ENCODE assay signal across 13 cellular contexts in genomic region chr4:138875886-138876608, GRCh38.
DNase-seq lines count a peak whose midpoint lies in the region; TF ChIP-seq lines count a peak whose summit lies in the region.
"Had no signal": no experiment of that assay in that cellular context is flagged by ENCODE, and none has a peak within 500 bp of the region (broad histone marks: within the 10 kb centered on the region; RNA-seq: fewer than 3 reads in every experiment).

No MANE protein-coding gene starts in this region.

- in situ Hi-C loops in astrocyte of the spinal cord (cut with HindIII; ENCODE audit: low sequenced_read_pairs), result no loop called here

- H3K27me3 Mint-ChIP-seq in activated CD4-positive, alpha-beta memory T cell treated with anti-CD3 and anti-CD28 coated beads, Interleukin-2, amount 10 ng/mL, durations not matched to agents 7 days and 5 days, result peaks cover 27% of the 10 kb centered on the region

- CTCF ChIA-PET in AG04450 (lab: Charles Lee), result interaction anchor here (1.0 to 1.3 kb wide), 3 partner anchors 43 to 195 kb away, joined by 3 to 4 read pairs (median 3); no protein-coding TSS in a partner anchor
- CTCF ChIA-PET in activated CD4-positive, alpha-beta memory T cell treated with anti-CD3 and anti-CD28 coated beads, Interleukin-2, amount 10 ng/mL, durations not matched to agents 7 days and 5 days (lab: Charles Lee), result no interaction called here

- no peaks in the 10 kb centered on the region; the same call in 1 of the 2 replicates for H3K9me3 ChIP-seq in AG04450 (ENCODE audit: control insufficient read depth, insufficient read depth, low read length)
- H3K9me3 ChIP-seq: transverse colon had no signal

- POLR2A ChIA-PET in AG04450 (lab: Yijun Ruan, JAX), result no interaction called here
- POLR2A ChIA-PET in activated CD4-positive, alpha-beta memory T cell treated with anti-CD3 and anti-CD28 coated beads, Interleukin-2, amount 10 ng/mL, durations not matched to agents 7 days and 5 days (lab: Charles Lee), result no interaction called here

- H3K4me1 Mint-ChIP-seq in activated CD4-positive, alpha-beta memory T cell treated with anti-CD3 and anti-CD28 coated beads, Interleukin-2, amount 10 ng/mL, durations not matched to agents 7 days and 5 days, result no peaks in the 10 kb centered on the region
- H3K4me1 Mint-ChIP-seq: activated naive CD4-positive, alpha-beta T cell treated with anti-CD3 and anti-CD28 coated beads, Interleukin-2, amount 10 ng/mL, durations not matched to agents 7 days and 5 days; B cell had no signal

- H3K27ac Mint-ChIP-seq in activated CD4-positive, alpha-beta memory T cell treated with anti-CD3 and anti-CD28 coated beads, Interleukin-2, amount 10 ng/mL, durations not matched to agents 7 days and 5 days, result no peak overlapping the region
- H3K27ac Mint-ChIP-seq: activated naive CD4-positive, alpha-beta T cell treated with anti-CD3 and anti-CD28 coated beads, Interleukin-2, amount 10 ng/mL, durations not matched to agents 7 days and 5 days; B cell had no signal

- TF ChIP-seq CTCF in AG04450 (IDR thresholded peaks at IDR 0.05; ENCODE audit: low read depth, low read length) (no peak), astrocyte of the spinal cord (IDR thresholded peaks at IDR 0.05; ENCODE audit: low read depth, low read length) (no peak)

- H3K27me3 ChIP-seq in AG04450 (ENCODE audit: control insufficient read depth, insufficient read depth, low read length), result no peaks in the 10 kb centered on the region
- H3K27me3 ChIP-seq: transverse colon had no signal

- DNase-seq in AG04450 (ENCODE audit: low read depth, low spot score), result peak; percentile 67
- peak; percentile 84 for DNase-seq in HS-27A (ENCODE audit: low read depth)
- peak; percentile 79 for DNase-seq in astrocyte of the spinal cord (ENCODE audit: low read depth, low spot score)
- DNase-seq in islet precursor cell, result peak; percentile 95
- no peak for DNase-seq in activated CD4-positive, alpha-beta memory T cell treated with anti-CD3 and anti-CD28 coated beads, Interleukin-2, amount 10 ng/mL, durations not matched to agents 7 days and 5 days
- no peak for DNase-seq in NCI-H187 treated with DMSO at 0.1 percent for 48 hours (lab: John Stamatoyannopoulos, UW)
- no peak for DNase-seq in activated CD8-positive, alpha-beta memory T cell treated with anti-CD3 and anti-CD28 coated beads for 24 hours
- DNase-seq in Ammon's horn (ENCODE audit: low spot score), result no peak
- DNase-seq: activated naive CD4-positive, alpha-beta T cell treated with anti-CD3 and anti-CD28 coated beads, Interleukin-2, amount 10 ng/mL, durations not matched to agents 7 days and 5 days; GF-D8; retina; transverse colon had no signal

- no peak overlapping the region for H3K4me3 Mint-ChIP-seq in activated CD4-positive, alpha-beta memory T cell treated with anti-CD3 and anti-CD28 coated beads, Interleukin-2, amount 10 ng/mL, durations not matched to agents 7 days and 5 days
- H3K4me3 Mint-ChIP-seq: activated naive CD4-positive, alpha-beta T cell treated with anti-CD3 and anti-CD28 coated beads, Interleukin-2, amount 10 ng/mL, durations not matched to agents 7 days and 5 days; B cell had no signal

- H3K27ac ChIP-seq in AG04450 (ENCODE audit: low read depth, low read length), result no peak overlapping the region
- H3K27ac ChIP-seq: transverse colon had no signal

- H3K4me3 ChIP-seq in AG04450 (ENCODE audit: low read depth, low read length), result no peak overlapping the region
- H3K4me3 ChIP-seq in astrocyte of the spinal cord (ENCODE audit: low read depth, low read length), result no peak overlapping the region
- H3K4me3 ChIP-seq: transverse colon had no signal

- H3K36me3 Mint-ChIP-seq in activated CD4-positive, alpha-beta memory T cell treated with anti-CD3 and anti-CD28 coated beads, Interleukin-2, amount 10 ng/mL, durations not matched to agents 7 days and 5 days (ENCODE audit: low read depth), result no peaks in the 10 kb centered on the region
- H3K36me3 Mint-ChIP-seq: activated naive CD4-positive, alpha-beta T cell treated with anti-CD3 and anti-CD28 coated beads, Interleukin-2, amount 10 ng/mL, durations not matched to agents 7 days and 5 days had no signal

- H3K9me3 Mint-ChIP-seq in activated CD4-positive, alpha-beta memory T cell treated with anti-CD3 and anti-CD28 coated beads, Interleukin-2, amount 10 ng/mL, durations not matched to agents 7 days and 5 days, result no peaks in the 10 kb centered on the region
- H3K9me3 Mint-ChIP-seq: activated naive CD4-positive, alpha-beta T cell treated with anti-CD3 and anti-CD28 coated beads, Interleukin-2, amount 10 ng/mL, durations not matched to agents 7 days and 5 days had no signal

Comparison
In these comparisons a context has a peak if more than half of its experiments do, and no peak if none do; other contexts are left out.
1. DNase-seq: peak in AG04450 (single experiment), HS-27A (single experiment), astrocyte of the spinal cord (single experiment) and islet precursor cell (single experiment); none in activated CD4-positive, alpha-beta memory T cell treated with anti-CD3 and anti-CD28 coated beads, Interleukin-2, amount 10 ng/mL, durations not matched to agents 7 days and 5 days (single experiment), NCI-H187 treated with DMSO at 0.1 percent for 48 hours (single experiment), activated CD8-positive, alpha-beta memory T cell treated with anti-CD3 and anti-CD28 coated beads for 24 hours (single experiment) and Ammon's horn (single experiment).